Comparison of ENCODE assay signal across 8 cellular contexts in the genomic region with DNA sequence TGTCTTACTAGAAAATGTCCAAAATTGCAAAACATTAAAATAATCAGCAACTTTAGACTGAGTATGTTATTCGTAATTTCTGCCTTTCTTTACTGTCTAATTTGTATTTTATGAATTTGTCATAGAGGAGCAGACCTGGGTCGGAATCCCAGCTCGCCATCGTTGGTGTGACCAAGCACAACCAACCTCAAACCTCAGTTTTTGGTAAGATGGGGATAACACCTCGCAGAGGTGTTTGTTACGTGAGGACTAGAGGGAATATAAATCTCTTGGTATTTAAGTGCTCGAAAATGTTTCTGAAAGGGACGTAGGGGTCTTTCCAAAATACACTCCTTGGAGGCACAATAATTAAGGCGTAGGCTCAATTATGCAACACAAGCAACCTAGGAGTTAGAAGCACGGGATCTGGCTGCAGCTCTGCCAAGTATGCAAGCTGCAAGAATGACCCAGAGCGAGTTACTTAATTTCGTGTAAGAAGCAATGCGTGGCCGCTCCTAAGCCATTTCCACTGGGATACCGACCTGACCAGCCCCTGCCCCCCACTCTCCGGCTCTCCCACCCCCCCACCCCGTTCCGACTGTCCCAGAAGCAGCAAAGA. TPM values are rescaled to one million over a fixed set of nuclear protein-coding genes. Genes with fewer than 3 reads are reported as not detected.
DNase-seq lines count a peak whose midpoint lies in the region; TF ChIP-seq lines count a peak whose summit lies in the region.

No MANE protein-coding gene starts in this region.

- H3K27me3 Mint-ChIP-seq in activated CD4-positive, alpha-beta memory T cell treated with anti-CD3 and anti-CD28 coated beads for 36 hours = no peaks in the 10 kb centered on the region

- peak overlapping the region; percentile 87 for H3K4me3 ChIP-seq in HEK293 (ENCODE audit: low read depth, low read length)
- H3K4me3 ChIP-seq in muscle layer of duodenum (ENCODE audit: low read depth in 1 of 2, low read length in 2 of 2) = peak overlapping the region; percentile 89 to 98

- peak overlapping the region; percentile 96 for H3K4me3 Mint-ChIP-seq in activated CD4-positive, alpha-beta memory T cell treated with anti-CD3 and anti-CD28 coated beads for 36 hours

- H3K4me1 Mint-ChIP-seq in activated CD4-positive, alpha-beta memory T cell treated with anti-CD3 and anti-CD28 coated beads for 36 hours (ENCODE audit: low read depth) = peaks cover 37% of the 10 kb centered on the region

- CTCF ChIA-PET in HEK293 (lab: Yijun Ruan, JAX) = interaction anchor here (0.7 to 1.0 kb wide), 2 partner anchors 32 to 68 kb away, joined by 3 read pairs; no protein-coding TSS in a partner anchor
- CTCF ChIA-PET in activated CD4-positive, alpha-beta memory T cell treated with anti-CD3 and anti-CD28 coated beads for 36 hours (lab: Charles Lee) = interaction anchor here (1.0 to 1.6 kb wide), 2 partner anchors 32 to 93 kb away, joined by 8 to 9 read pairs; a partner anchor contains a TSS

- POLR2A ChIA-PET in HEK293 (lab: Yijun Ruan, JAX) = interaction anchor here (0.7 to 2.0 kb wide), 5 partner anchors 13 to 159 kb away, joined by 3 to 17 read pairs (median 3); a partner anchor contains a TSS
- POLR2A ChIA-PET in activated CD4-positive, alpha-beta memory T cell treated with anti-CD3 and anti-CD28 coated beads for 36 hours (lab: Charles Lee) = interaction anchor here (0.6 to 2.3 kb wide), 8 partner anchors 12 to 864 kb away, joined by 3 to 25 read pairs (median 4); a partner anchor contains a TSS

- H3K27ac Mint-ChIP-seq in activated CD4-positive, alpha-beta memory T cell treated with anti-CD3 and anti-CD28 coated beads for 36 hours = peak overlapping the region; percentile 93

- peaks cover 7% of the 10 kb centered on the region for H3K36me3 Mint-ChIP-seq in activated CD4-positive, alpha-beta memory T cell treated with anti-CD3 and anti-CD28 coated beads for 36 hours

- H3K4me1 ChIP-seq in HEK293 (ENCODE audit: control insufficient read depth, insufficient read depth, low read length) (no peaks in the 10 kb centered on the region), muscle layer of duodenum (ENCODE audit: control insufficient read depth in 1 of 2, insufficient read depth in 2 of 2, low read length in 2 of 2) (peaks cover 0 to 26% of the 10 kb centered on the region in 2 donors)

- intact Hi-C loops in activated CD4-positive, alpha-beta memory T cell treated with anti-CD3 and anti-CD28 coated beads for 36 hours (cut with micrococcal nuclease) = loop anchor here (1.0 to 10.0 kb wide), 5 partner anchors 93 to 945 kb away; a partner anchor contains a TSS

- DNase-seq in stimulated activated CD4-positive, alpha-beta T cell treated with anti-CD3 and anti-CD28 coated beads, Interleukin-15, amount 100 ng/mL, for 24 hours = peak; percentile 23
- no peak for DNase-seq in stimulated activated CD4-positive, alpha-beta T cell treated with anti-CD3 and anti-CD28 coated beads, Interleukin-12 subunit alpha, Interleukin-12 subunit beta, amount 100 ng/mL, for 4 hours
- peak; percentile 61 for DNase-seq in M059J (ENCODE audit: low read depth)
- peak; percentile 32 for DNase-seq in activated CD4-positive, alpha-beta memory T cell treated with anti-CD3 and anti-CD28 coated beads for 36 hours
- peak; percentile 95 for DNase-seq in fibroblast of gingiva (ENCODE audit: low read depth)
- DNase-seq in ureter (ENCODE audit: low spot score) = peak; percentile 68

- no peaks in the 10 kb centered on the region for H3K27me3 ChIP-seq in muscle layer of duodenum (ENCODE audit: low read depth, low read length)

- H3K36me3 ChIP-seq in HEK293 (ENCODE audit: control insufficient read depth in 2 of 2, insufficient read depth in 1 of 2, low read length in 2 of 2) (peaks cover 4 to 28% of the 10 kb centered on the region in 2 experiments; a peak in 2 of 3 replicates), muscle layer of duodenum (ENCODE audit: control insufficient read depth in 1 of 2, insufficient read depth in 2 of 2, low read length in 2 of 2) (peaks cover 14% of the 10 kb centered on the region in 2 donors)

- no peak for TF ChIP-seq CTCF in HEK293 (tag by site-specific recombination; IDR thresholded peaks at IDR 0.05)

- H3K9me3 ChIP-seq in HEK293 (ENCODE audit: control insufficient read depth, insufficient read depth, low read depth, low read length) (no peaks in the 10 kb centered on the region), muscle layer of duodenum (ENCODE audit: control insufficient read depth in 1 of 2, low read length in 2 of 2) (no peaks in the 10 kb centered on the region)

- H3K27ac ChIP-seq in HEK293 (ENCODE audit: extremely low read depth, low read depth, low read length) = no peak overlapping the region
- H3K27ac ChIP-seq in muscle layer of duodenum (ENCODE audit: low read length) = peak overlapping the region; percentile 90

- no peaks in the 10 kb centered on the region for H3K9me3 Mint-ChIP-seq in activated CD4-positive, alpha-beta memory T cell treated with anti-CD3 and anti-CD28 coated beads for 36 hours

TF ChIP-seq in HEK293, 187 proteins besides CTCF, POLR2A, EP300 and RAD21:
- TF ChIP-seq ZSCAN16 (tag by site-specific recombination; IDR thresholded peaks at IDR 0.05) (no peak), ZNF335 (tag by site-specific recombination; conservative IDR thresholded peaks at IDR 0.05) (peak; percentile 23; the same call in 1 of the 2 replicates)
- TF ChIP-seq, protein P1, sequence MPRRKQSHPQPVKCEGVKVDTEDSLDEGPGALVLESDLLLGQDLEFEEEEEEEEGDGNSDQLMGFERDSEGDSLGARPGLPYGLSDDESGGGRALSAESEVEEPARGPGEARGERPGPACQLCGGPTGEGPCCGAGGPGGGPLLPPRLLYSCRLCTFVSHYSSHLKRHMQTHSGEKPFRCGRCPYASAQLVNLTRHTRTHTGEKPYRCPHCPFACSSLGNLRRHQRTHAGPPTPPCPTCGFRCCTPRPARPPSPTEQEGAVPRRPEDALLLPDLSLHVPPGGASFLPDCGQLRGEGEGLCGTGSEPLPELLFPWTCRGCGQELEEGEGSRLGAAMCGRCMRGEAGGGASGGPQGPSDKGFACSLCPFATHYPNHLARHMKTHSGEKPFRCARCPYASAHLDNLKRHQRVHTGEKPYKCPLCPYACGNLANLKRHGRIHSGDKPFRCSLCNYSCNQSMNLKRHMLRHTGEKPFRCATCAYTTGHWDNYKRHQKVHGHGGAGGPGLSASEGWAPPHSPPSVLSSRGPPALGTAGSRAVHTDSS (tag by site-specific recombination; IDR thresholded peaks at IDR 0.05) = no peak

RNA-seq across cellular contexts. Expression of a gene that starts 0.6 kb away (rescaled TPM):
- total RNA-seq in M059J (2014; rRNA removed; shearing (Covaris generic)) = 89.4 and 126 TPM in 2 replicates
- total RNA-seq in activated CD4-positive, alpha-beta memory T cell treated with anti-CD3 and anti-CD28 coated beads for 36 hours = 100 to 1,000 TPM; 112 to 119 TPM
- 148 TPM for total RNA-seq in ureter

RNA-seq across cellular contexts. Expression of a gene that starts 56.1 kb away (rescaled TPM):
- not detected in 2 replicates for total RNA-seq in M059J (2014; rRNA removed; shearing (Covaris generic))
- not detected for total RNA-seq in activated CD4-positive, alpha-beta memory T cell treated with anti-CD3 and anti-CD28 coated beads for 36 hours
- total RNA-seq in ureter = 1.6 TPM
